In genomic region chr15:89399390-89400120, GRCh38 we compare ENCODE assay signal across 10 cellular contexts.
DNase-seq lines count a peak whose midpoint lies in the region; ATAC-seq and TF ChIP-seq lines count a peak whose summit lies in the region.
"Had no signal": no experiment of that assay in that cellular context is flagged by ENCODE, and none has a peak within 500 bp of the region (broad histone marks: within the 10 kb centered on the region; RNA-seq: fewer than 3 reads in every experiment).

No MANE protein-coding gene starts in this region.

- intact Hi-C loops in left ventricle myocardium superior (cut with micrococcal nuclease) (no loop called here), sciatic nerve (cut with DNase I) (no loop called here)

- DNase-seq in ACHN (peak; percentile 60), NCI-H2227 (lab: John Stamatoyannopoulos, UW; ENCODE audit: unreplicated experiment) (peak; percentile 75), left ventricle myocardium superior (no peak), sciatic nerve (ENCODE audit: low spot score) (no peak)
- peak; percentile 32 for DNase-seq in activated naive CD4-positive, alpha-beta T cell treated with anti-CD3 and anti-CD28 coated beads, Interleukin-2, amount 50 U/mL, for 16 hours

- no peak overlapping the region for H3K27ac ChIP-seq in skeletal muscle tissue (ENCODE audit: low read depth, low read length)
- H3K27ac ChIP-seq: HL-60 had no signal

- H3K9ac ChIP-seq in skeletal muscle tissue (ENCODE audit: low read depth in 1 of 3, low read length in 3 of 3) = peak overlapping the region in 1 of 3 donors; percentile 57

- peaks cover 84 to 89% (median 85%) of the 10 kb centered on the region in 3 donors for H3K27me3 ChIP-seq in skeletal muscle tissue (ENCODE audit: control insufficient read depth in 3 of 3, insufficient read depth in 3 of 3, low read length in 3 of 3)

- in situ Hi-C loops in ACHN (cut with HindIII; ENCODE audit: low pct_ligation_motif_present, low pct_unique_long_range_greater_than_20kb, low sequenced_read_pairs) = no loop called here

- H3K4me3 ChIP-seq in skeletal muscle tissue (ENCODE audit: low read length in 3 of 3) = peak overlapping the region in 2 of 3 donors; percentile 35 to 45
- H3K4me3 ChIP-seq: lung had no signal

- H3K9me3 ChIP-seq in skeletal muscle tissue (ENCODE audit: control insufficient read depth in 3 of 3, low read length in 3 of 3) = no peaks in the 10 kb centered on the region

- TF ChIP-seq CTCF in GM12874 (IDR thresholded peaks at IDR 0.05; ENCODE audit: insufficient read depth, low read depth, low read length) = peak; percentile 79

- no peaks in the 10 kb centered on the region for H3K36me3 ChIP-seq in skeletal muscle tissue (ENCODE audit: control insufficient read depth in 3 of 3, insufficient read depth in 3 of 3, low read length in 3 of 3)

- H3K4me1 ChIP-seq in skeletal muscle tissue (ENCODE audit: control insufficient read depth in 3 of 3, insufficient read depth in 3 of 3, low read length in 3 of 3) = peaks cover 0 to 5% (median 3%) of the 10 kb centered on the region in 3 donors

- ATAC-seq in HG02852 (IDR thresholded peaks at IDR 0.05; ENCODE audit: unreplicated experiment) (peak; percentile 68), left ventricle myocardium superior (peak; percentile 52), sciatic nerve (no peak)

Comparison
In these comparisons a context has a peak if more than half of its experiments do, and no peak if none do; other contexts are left out.
1. DNase-seq: peak in ACHN (single experiment), NCI-H2227 (single experiment) and activated naive CD4-positive, alpha-beta T cell treated with anti-CD3 and anti-CD28 coated beads, Interleukin-2, amount 50 U/mL, for 16 hours (single experiment); none in left ventricle myocardium superior (single experiment) and sciatic nerve (single experiment).